In genomic region chr11:44609028-44609782, GRCh38 we compare ENCODE assay signal across 8 cellular contexts. TPM values are rescaled to one million over a fixed set of nuclear protein-coding genes. Genes with fewer than 3 reads are reported as not detected.
DNase-seq lines count a peak whose midpoint lies in the region; ATAC-seq and TF ChIP-seq lines count a peak whose summit lies in the region.

No MANE protein-coding gene starts in this region.

- H4K20me1 ChIP-seq in mammary epithelial cell (ENCODE audit: insufficient read depth, low read length): no peaks in the 10 kb centered on the region
- no peaks in the 10 kb centered on the region for H4K20me1 ChIP-seq in SK-N-SH (ENCODE audit: insufficient read depth)

- peaks cover 100% of the 10 kb centered on the region for H3K4me1 Mint-ChIP-seq in stimulated activated memory B cell treated with anti-CD40 and anti-IgM and Interleukin-4, amounts not matched to agents 10 μg/mL and 1 μg/mL and 100 μg/mL, for 72 hours

- H3K9me3 Mint-ChIP-seq in stimulated activated memory B cell treated with anti-CD40 and anti-IgM and Interleukin-4, amounts not matched to agents 10 μg/mL and 1 μg/mL and 100 μg/mL, for 72 hours: no peaks in the 10 kb centered on the region

- H3K9me2 ChIP-seq in SK-N-SH: no peaks in the 10 kb centered on the region

- dilution Hi-C loops in mammary epithelial cell (cut with HindIII; ENCODE audit: low sequenced_read_pairs): no loop called here

- no peak overlapping the region for H3K9ac ChIP-seq in mammary epithelial cell (ENCODE audit: insufficient read depth, low read length)
- H3K9ac ChIP-seq in SK-N-SH: no peak overlapping the region

- TF ChIP-seq RAD21 in SK-N-SH (IDR thresholded peaks at IDR 0.05; ENCODE audit: low read length): no peak

- peak overlapping the region; percentile 91 for H3K27ac Mint-ChIP-seq in stimulated activated memory B cell treated with anti-CD40 and anti-IgM and Interleukin-4, amounts not matched to agents 10 μg/mL and 1 μg/mL and 100 μg/mL, for 72 hours

- TF ChIP-seq POLR2A in breast epithelium (IDR thresholded peaks at IDR 0.05): no peak

- no peak overlapping the region for H3K4me3 ChIP-seq in breast epithelium
- H3K4me3 ChIP-seq in mammary epithelial cell (replicated peaks in 1 of 3; ENCODE audit: insufficient read depth in 1 of 3, low read depth in 2 of 3, low read length in 3 of 3): no peak overlapping the region
- no peak overlapping the region for H3K4me3 ChIP-seq in SK-N-SH (ENCODE audit: low read depth in 2 of 2, low read length in 1 of 2)

- intact Hi-C loops in breast epithelium (cut with DNase I; ENCODE audit: low total_unique reads): no loop called here
- intact Hi-C loops in mammary epithelial cell (cut with micrococcal nuclease): no loop called here

- no TSS peak for BruUV-seq in mammary epithelial cell (replicated peaks; lab: Mats Ljungman, UMichigan)

- H3K27ac ChIP-seq in breast epithelium (peak overlapping the region; percentile 5 to 49), mammary epithelial cell (ENCODE audit: insufficient read depth, low read depth, low read length) (no peak overlapping the region), SK-N-SH (ENCODE audit: low read depth in 2 of 2, low read length in 1 of 2) (no peak overlapping the region)

- H3K9me3 ChIP-seq in breast epithelium: no peaks in the 10 kb centered on the region
- H3K9me3 ChIP-seq in mammary epithelial cell (replicated peaks; ENCODE audit: insufficient read depth, low read length): no peaks in the 10 kb centered on the region
- H3K9me3 ChIP-seq in SK-N-SH: no peaks in the 10 kb centered on the region

- no peaks in the 10 kb centered on the region for H3K4me1 ChIP-seq in breast epithelium
- no peaks in the 10 kb centered on the region for H3K4me1 ChIP-seq in mammary epithelial cell (ENCODE audit: insufficient read depth, low read length)
- peaks cover 0 to 4% of the 10 kb centered on the region in 2 experiments; a peak in 1 of 4 replicates for H3K4me1 ChIP-seq in SK-N-SH (ENCODE audit: control insufficient read depth in 1 of 2, insufficient read depth in 2 of 2, low read depth in 1 of 2, low read length in 1 of 2)

- 98% methylated on average over 6 of the region's 11 CpGs for WGBS in mammary epithelial cell (ENCODE audit: low coverage, missing lambda C conversion rate)
- 89% methylated on average over 6 of the region's 11 CpGs for WGBS in SK-N-SH (ENCODE audit: low lambda C conversion rate)

- peaks cover 66% of the 10 kb centered on the region for H3K36me3 Mint-ChIP-seq in stimulated activated memory B cell treated with anti-CD40 and anti-IgM and Interleukin-4, amounts not matched to agents 10 μg/mL and 1 μg/mL and 100 μg/mL, for 72 hours

- TF ChIP-seq CTCF in breast epithelium (IDR thresholded peaks at IDR 0.05) (no peak), mammary epithelial cell (conservative IDR thresholded peaks at IDR 0.05 in 1 of 2, IDR thresholded peaks at IDR 0.05 in 1 of 2; ENCODE audit: extremely low read depth in 1 of 2, insufficient read depth in 1 of 2, low read depth in 1 of 2, low read length in 2 of 2) (no peak), SK-N-SH (IDR thresholded peaks at IDR 0.05) (no peak)

- POLR2A ChIA-PET in SK-N-SH (lab: Yijun Ruan, JAX): no interaction called here

- TF ChIP-seq EP300 in SK-N-SH (IDR thresholded peaks at IDR 0.05; ENCODE audit: borderline replicate concordance in 1 of 2, low read depth in 1 of 2, low read length in 1 of 2): no peak

- no peaks in the 10 kb centered on the region for H3F3A ChIP-seq in SK-N-SH (replicated peaks; ENCODE audit: insufficient read depth)

- H3K27me3 ChIP-seq in breast epithelium (no peaks in the 10 kb centered on the region), mammary epithelial cell (ENCODE audit: insufficient read depth, low read length) (no peaks in the 10 kb centered on the region), SK-N-SH (ENCODE audit: insufficient read depth) (no peaks in the 10 kb centered on the region)

- H3K36me3 ChIP-seq in breast epithelium: no peaks in the 10 kb centered on the region
- H3K36me3 ChIP-seq in mammary epithelial cell (ENCODE audit: insufficient read depth, low read length): peaks cover 10% of the 10 kb centered on the region
- H3K36me3 ChIP-seq in SK-N-SH (replicated peaks in 1 of 2; ENCODE audit: control insufficient read depth in 1 of 2, insufficient read depth in 2 of 2, low read length in 1 of 2): no peaks in the 10 kb centered on the region

- DNase-seq in breast epithelium (ENCODE audit: low spot score in 2 of 2) (no peak), mammary epithelial cell (no peak), AG08396 (ENCODE audit: low spot score) (no peak), SK-N-SH (no peak), SHP77 treated with DMSO at 0.1 percent for 48 hours (lab: John Stamatoyannopoulos, UW) (no peak)
- peak; percentile 35 for DNase-seq in activated CD8-positive, alpha-beta memory T cell treated with anti-CD3 and anti-CD28 coated beads, Interleukin-2, amount 50 U/mL, for 4 hours

- in situ Hi-C loops in mammary epithelial cell (cut with MboI; ENCODE audit: low sequenced_read_pairs in 2 of 2): no loop called here

- H3K79me2 ChIP-seq in mammary epithelial cell (ENCODE audit: insufficient read depth, low read length) (no peaks in the 10 kb centered on the region), SK-N-SH (ENCODE audit: insufficient read depth) (no peaks in the 10 kb centered on the region)

- H2AFZ ChIP-seq in mammary epithelial cell (ENCODE audit: low read depth, low read length) (no peak overlapping the region), SK-N-SH (ENCODE audit: low read depth) (no peak overlapping the region)

- H3K27me3 Mint-ChIP-seq in stimulated activated memory B cell treated with anti-CD40 and anti-IgM and Interleukin-4, amounts not matched to agents 10 μg/mL and 1 μg/mL and 100 μg/mL, for 72 hours: no peaks in the 10 kb centered on the region

- CTCF ChIA-PET in mammary epithelial cell (lab: Charles Lee; ENCODE audit: low non-redundant PET) (no interaction called here), SK-N-SH (lab: Yijun Ruan, JAX) (interaction anchor here (1.0 to 16.6 kb wide), 3 partner anchors 10 to 59 kb away, joined by 3 to 610 read pairs (median 4); partner anchors contain the start of gene CD82)

- no peak overlapping the region for H3K4me2 ChIP-seq in mammary epithelial cell (ENCODE audit: insufficient read depth, low read depth, low read length)
- no peak overlapping the region for H3K4me2 ChIP-seq in SK-N-SH

- peak overlapping the region; percentile 63 for H3K4me3 Mint-ChIP-seq in stimulated activated memory B cell treated with anti-CD40 and anti-IgM and Interleukin-4, amounts not matched to agents 10 μg/mL and 1 μg/mL and 100 μg/mL, for 72 hours

- peak; percentile 62 for ATAC-seq in HG03066 (IDR thresholded peaks at IDR 0.05; ENCODE audit: low read depth, unreplicated experiment)
- peak; percentile 86 for ATAC-seq in stimulated activated memory B cell treated with anti-CD40 and anti-IgM and Interleukin-4, amounts not matched to agents 10 μg/mL and 1 μg/mL and 100 μg/mL, for 72 hours

TF ChIP-seq in SK-N-SH, 30 proteins besides CTCF, POLR2A, EP300 and RAD21 (continues in another document):
- TF ChIP-seq FOXM1 (IDR thresholded peaks at IDR 0.05; ENCODE audit: low read depth) (no peak), YY1 (IDR thresholded peaks at IDR 0.05; ENCODE audit: low read depth) (no peak), RFX5 (IDR thresholded peaks at IDR 0.05; ENCODE audit: low read length) (no peak), NFIC (IDR thresholded peaks at IDR 0.05; ENCODE audit: borderline replicate concordance) (no peak), REST (IDR thresholded peaks at IDR 0.05; ENCODE audit: low read depth, low read length) (no peak), FOSL2 (IDR thresholded peaks at IDR 0.05; ENCODE audit: borderline replicate concordance, low read depth) (no peak), PBX3 (IDR thresholded peaks at IDR 0.05) (no peak), CHD2 (IDR thresholded peaks at IDR 0.05; ENCODE audit: low read length, partially characterized antibody) (no peak), TEAD4 (IDR thresholded peaks at IDR 0.05; ENCODE audit: borderline replicate concordance, insufficient read depth) (no peak), JUND (IDR thresholded peaks at IDR 0.05) (no peak)

RNA-seq across cellular contexts. Expression of gene CD82, which starts 43.7 kb away (rescaled TPM):
- total RNA-seq in breast epithelium (10 to 100 TPM; 12.0 to 40.4 (median 38.0) TPM), mammary epithelial cell (100 to 1,000 TPM in 1 of 2 donors, 10 to 100 TPM in 1; 38.8 to 309 TPM)
- polyA plus RNA-seq in mammary epithelial cell (232 TPM), SK-N-SH (2012; rRNA removed) (35.6 and 39.2 TPM in 2 replicates)
- polyA minus RNA-seq in mammary epithelial cell: 109 TPM
- polyA plus RNA-seq in SK-N-SH (2012; cell fraction: cytosol; rRNA removed): 17.9 and 24.9 TPM in 2 replicates
- polyA plus RNA-seq in SK-N-SH (2012; cell fraction: nucleus; rRNA removed): 12.5 and 16.5 TPM in 2 replicates

Comparison
In these comparisons a context has a peak if more than half of its experiments do, and no peak if none do; other contexts are left out.
1. H3K27ac ChIP-seq: peak in breast epithelium (2 of 2); none in mammary epithelial cell (single experiment) and SK-N-SH (0 of 2).